15 cellular contexts compared by ENCODE assay signal in genomic region chr1:161260939-161261858, GRCh38. TPM values are rescaled to one million over a fixed set of nuclear protein-coding genes. Genes with fewer than 3 reads are reported as not detected.
DNase-seq lines count a peak whose midpoint lies in the region; ATAC-seq and TF ChIP-seq lines count a peak whose summit lies in the region.
"Had no signal": no experiment of that assay in that cellular context is flagged by ENCODE, and none has a peak within 500 bp of the region (broad histone marks: within the 10 kb centered on the region; RNA-seq: fewer than 3 reads in every experiment).

No MANE protein-coding gene starts in this region.

- intact Hi-C loops in CD14-positive monocyte (cut with micrococcal nuclease), result no loop called here

- peaks cover 8% of the 10 kb centered on the region; the same call in 1 of the 2 replicates for H3K9me3 ChIP-seq in SK-N-SH

- no peak overlapping the region for H3K4me3 Mint-ChIP-seq in CD14-positive monocyte
- H3K4me3 Mint-ChIP-seq: activated T-cell treated with anti-CD3 and anti-CD28 coated beads, Interleukin-2, amount 50 U/mL, for 72 hours had no signal

- peaks cover 32% of the 10 kb centered on the region for H3K27me3 ChIP-seq in SK-N-SH (ENCODE audit: insufficient read depth)

- no peak overlapping the region for H3K27ac ChIP-seq in SK-N-SH (ENCODE audit: low read depth in 2 of 2, low read length in 1 of 2)
- H3K27ac ChIP-seq: VCaP had no signal

- no peak overlapping the region for H3K4me2 ChIP-seq in SK-N-SH

- H2AFZ ChIP-seq in SK-N-SH (ENCODE audit: low read depth), result no peak overlapping the region

- H3K4me3 ChIP-seq in SK-N-SH (ENCODE audit: low read depth in 2 of 2, low read length in 1 of 2), result no peak overlapping the region

- DNase-seq in SK-N-SH, result no peak
- DNase-seq in NCI-H2227 treated with DMSO at 0.1 percent for 48 hours (lab: John Stamatoyannopoulos, UW), result peak; percentile 12
- DNase-seq in kidney tubule cell (ENCODE audit: low spot score), result peak; percentile 61
- DNase-seq in activated CD4-positive, alpha-beta T cell treated with anti-CD3 and anti-CD28 coated beads for 4 hours, result no peak
- DNase-seq in iPS-NIHi11 (ENCODE audit: low spot score), result no peak
- no peak for DNase-seq in CD14-positive monocyte (ENCODE audit: low spot score)
- DNase-seq in epidermal melanocyte (ENCODE audit: insufficient read length, low spot score), result no peak
- DNase-seq: activated T-cell treated with anti-CD3 and anti-CD28 coated beads, Interleukin-2, amount 50 U/mL, for 72 hours; BE2C; NCI-H1092 treated with DMSO at 0.1 percent for 48 hours; SHP77 treated with DMSO at 0.1 percent for 48 hours; stimulated activated naive CD8-positive, alpha-beta T cell treated with anti-CD3 and anti-CD28 coated beads, Interleukin-15, Interleukin-2, amounts not matched to agents 100 U/mL and 50 U/mL, for 24 hours had no signal

- TF ChIP-seq RAD21 in SK-N-SH (IDR thresholded peaks at IDR 0.05; ENCODE audit: low read length), result no peak

- peaks cover 12 to 14% of the 10 kb centered on the region in 2 donors for H3K36me3 Mint-ChIP-seq in CD14-positive monocyte

- ATAC-seq in SK-N-SH treated with all-trans-retinoic acid at 6 μM for 48 hours, result no peak
- ATAC-seq: activated T-cell treated with anti-CD3 and anti-CD28 coated beads, Interleukin-2, amount 50 U/mL, for 72 hours; stimulated activated naive CD8-positive, alpha-beta T cell treated with anti-CD3 and anti-CD28 coated beads, Interleukin-15, Interleukin-2, amounts not matched to agents 100 U/mL and 50 U/mL, for 24 hours had no signal

- no peaks in the 10 kb centered on the region for H3K9me2 ChIP-seq in SK-N-SH

- no peaks in the 10 kb centered on the region for H4K20me1 ChIP-seq in SK-N-SH (ENCODE audit: insufficient read depth)

- H3K9ac ChIP-seq in SK-N-SH, result no peak overlapping the region

- H3K79me2 ChIP-seq in SK-N-SH (ENCODE audit: insufficient read depth), result no peaks in the 10 kb centered on the region

- H3K4me1 Mint-ChIP-seq in CD14-positive monocyte, result peaks cover 16% of the 10 kb centered on the region

- peaks cover 19 to 27% (median 21%) of the 10 kb centered on the region in 7 donors for H3K9me3 Mint-ChIP-seq in CD14-positive monocyte

- POLR2A ChIA-PET in SK-N-SH (lab: Yijun Ruan, JAX), result no interaction called here

- 56% methylated on average over 9 of the region's 9 CpGs for WGBS in SK-N-SH (ENCODE audit: low lambda C conversion rate)

- no peak for TF ChIP-seq EP300 in SK-N-SH (IDR thresholded peaks at IDR 0.05; ENCODE audit: borderline replicate concordance in 1 of 2, low read depth in 1 of 2, low read length in 1 of 2)

- H3K27ac Mint-ChIP-seq in CD14-positive monocyte, result no peak overlapping the region
- H3K27ac Mint-ChIP-seq: activated T-cell treated with anti-CD3 and anti-CD28 coated beads, Interleukin-2, amount 50 U/mL, for 72 hours had no signal

- peaks cover 5 to 8% of the 10 kb centered on the region in 2 experiments; a peak in 3 of 4 replicates for H3K4me1 ChIP-seq in SK-N-SH (ENCODE audit: control insufficient read depth in 1 of 2, insufficient read depth in 2 of 2, low read depth in 1 of 2, low read length in 1 of 2)
- H3K4me1 ChIP-seq: BE2C had no signal

- peaks cover 52 to 58% (median 54%) of the 10 kb centered on the region in 3 donors for H3K27me3 Mint-ChIP-seq in CD14-positive monocyte (ENCODE audit: low read depth in 3 of 3)

- TF ChIP-seq CTCF in SK-N-SH (IDR thresholded peaks at IDR 0.05) (no peak), CD14-positive monocyte (IDR thresholded peaks at IDR 0.05) (no peak)

- CTCF ChIA-PET in SK-N-SH (lab: Yijun Ruan, JAX), result interaction anchor here (0.7 to 1.3 kb wide), 6 partner anchors 30 to 121 kb away, joined by 3 to 4 read pairs (median 3); partner anchors contain the start of gene APOA2

- H3K36me3 ChIP-seq in SK-N-SH (replicated peaks in 1 of 2; ENCODE audit: control insufficient read depth in 1 of 2, insufficient read depth in 2 of 2, low read length in 1 of 2), result no peaks in the 10 kb centered on the region
- H3K36me3 ChIP-seq: BE2C had no signal

- no peaks in the 10 kb centered on the region for H3F3A ChIP-seq in SK-N-SH (replicated peaks; ENCODE audit: insufficient read depth)

TF ChIP-seq in SK-N-SH, 30 proteins besides CTCF, POLR2A, EP300 and RAD21 (continues in another document):
- peak; percentile 54; the same call in 1 of the 2 replicates for TF ChIP-seq REST (IDR thresholded peaks at IDR 0.05; ENCODE audit: low read depth, low read length)

TF ChIP-seq in SK-N-SH treated with all-trans-retinoic acid at 6 μM for 48 hours, 23 proteins besides CTCF, POLR2A, EP300 and RAD21 (continues in another document):
- no peak for TF ChIP-seq SNAI2 (CRISPR knock-in tag; IDR thresholded peaks at IDR 0.05)
- no peak for TF ChIP-seq OSR1 (CRISPR knock-in tag; IDR thresholded peaks at IDR 0.05)
- TF ChIP-seq PATZ1 (CRISPR knock-in tag; IDR thresholded peaks at IDR 0.05; ENCODE audit: borderline replicate concordance), result no peak
- TF ChIP-seq PPARA (CRISPR knock-in tag; IDR thresholded peaks at IDR 0.05; ENCODE audit: borderline replicate concordance), result no peak
- no peak for TF ChIP-seq ISL1 (CRISPR knock-in tag; IDR thresholded peaks at IDR 0.05)
- no peak for TF ChIP-seq TCF4 (CRISPR knock-in tag; IDR thresholded peaks at IDR 0.05; ENCODE audit: borderline replicate concordance)
- TF ChIP-seq ZFP3 (CRISPR knock-in tag; IDR thresholded peaks at IDR 0.05), result no peak
- no peak for TF ChIP-seq ZNF70 (CRISPR knock-in tag; IDR thresholded peaks at IDR 0.05)
- no peak for TF ChIP-seq TOX (CRISPR knock-in tag; IDR thresholded peaks at IDR 0.05; ENCODE audit: borderline replicate concordance)
- TF ChIP-seq ZNF565 (CRISPR knock-in tag; conservative IDR thresholded peaks at IDR 0.05; ENCODE audit: low read depth), result no peak
- no peak for TF ChIP-seq ZNF8 (CRISPR knock-in tag; IDR thresholded peaks at IDR 0.05)
- TF ChIP-seq POU6F1 (CRISPR knock-in tag; IDR thresholded peaks at IDR 0.05; ENCODE audit: borderline replicate concordance, low read depth), result no peak
- no peak for TF ChIP-seq BACH2 (CRISPR knock-in tag; IDR thresholded peaks at IDR 0.05; ENCODE audit: borderline replicate concordance)

RNA-seq across cellular contexts. Expression of gene PCP4L1, which starts 2.7 kb away (rescaled TPM):
- polyA plus RNA-seq in SK-N-SH (2012; rRNA removed) (not detected in 2 replicates), CD14-positive monocyte (not detected)
- 0.04 TPM in 1 of 2 replicates, not detected in the other for polyA plus RNA-seq in SK-N-SH (2012; cell fraction: cytosol; rRNA removed)
- not detected in 2 replicates for polyA plus RNA-seq in SK-N-SH (2012; cell fraction: nucleus; rRNA removed)
- polyA plus RNA-seq: endothelial cell of umbilical vein had no signal

RNA-seq across cellular contexts. Expression of gene NR1I3, which starts 23.2 kb away (rescaled TPM):
- polyA plus RNA-seq in SK-N-SH (2012; rRNA removed), result not detected in 2 replicates
- not detected in 2 replicates for polyA plus RNA-seq in SK-N-SH (2012; cell fraction: cytosol; rRNA removed)
- not detected in 2 replicates for polyA plus RNA-seq in SK-N-SH (2012; cell fraction: nucleus; rRNA removed)
- polyA plus RNA-seq in CD14-positive monocyte, result not detected
- polyA plus RNA-seq: endothelial cell of umbilical vein had no signal

RNA-seq across cellular contexts. Expression of gene TOMM40L, which starts 35.3 kb away (rescaled TPM):
- polyA plus RNA-seq in SK-N-SH (2012; rRNA removed), result 9.7 and 11.9 TPM in 2 replicates
- polyA plus RNA-seq in SK-N-SH (2012; cell fraction: cytosol; rRNA removed), result 6.3 and 8.5 TPM in 2 replicates
- 21.0 and 27.4 TPM in 2 replicates for polyA plus RNA-seq in SK-N-SH (2012; cell fraction: nucleus; rRNA removed)
- 1 to 10 TPM; 3.8 to 5.2 TPM for polyA plus RNA-seq in CD14-positive monocyte

RNA-seq across cellular contexts. Expression of gene APOA2, which starts 37.8 kb away (rescaled TPM):
- polyA plus RNA-seq in SK-N-SH (2012; rRNA removed), result not detected in 2 replicates
- polyA plus RNA-seq in SK-N-SH (2012; cell fraction: cytosol; rRNA removed), result not detected in 2 replicates
- not detected in 2 replicates for polyA plus RNA-seq in SK-N-SH (2012; cell fraction: nucleus; rRNA removed)
- polyA plus RNA-seq in CD14-positive monocyte, result not detected
- polyA plus RNA-seq: endothelial cell of umbilical vein had no signal

RNA-seq across cellular contexts. Expression of gene FCER1G, which starts 46.1 kb away (rescaled TPM):
- polyA plus RNA-seq in SK-N-SH (2012; rRNA removed), result 0.34 and 0.61 TPM in 2 replicates
- 0.15 and 0.17 TPM in 2 replicates for polyA plus RNA-seq in SK-N-SH (2012; cell fraction: cytosol; rRNA removed)
- 1.1 and 1.2 TPM in 2 replicates for polyA plus RNA-seq in SK-N-SH (2012; cell fraction: nucleus; rRNA removed)
- polyA plus RNA-seq in CD14-positive monocyte, result 1,000 to 10,000 TPM; 2,686 to 4,191 TPM

Comparison
In these comparisons a context has a peak if more than half of its experiments do, and no peak if none do; other contexts are left out.
1. DNase-seq: peak in NCI-H2227 treated with DMSO at 0.1 percent for 48 hours (single experiment) and kidney tubule cell (single experiment); none in SK-N-SH (single experiment), activated CD4-positive, alpha-beta T cell treated with anti-CD3 and anti-CD28 coated beads for 4 hours (0 of 2), iPS-NIHi11 (single experiment), CD14-positive monocyte (single experiment) and epidermal melanocyte (single experiment).